ENCODE assay signal across 18 cellular contexts in genomic region chr15:89806217-89806564, GRCh38. TPM values are rescaled to one million over a fixed set of nuclear protein-coding genes. Genes with fewer than 3 reads are reported as not detected.
"Had no signal": no experiment of that assay in that cellular context is flagged by ENCODE, and none has a peak within 500 bp of the region (broad histone marks: within the 10 kb centered on the region; RNA-seq: fewer than 3 reads in every experiment).

No MANE protein-coding gene starts in this region.

- FAIRE-seq: bronchial epithelial cell had no signal

- H3K4me3 ChIP-seq: mucosa of descending colon, psoas muscle, thoracic aorta had no signal

- H3K4me3 Mint-ChIP-seq: activated naive CD8-positive, alpha-beta T cell treated with anti-CD3 and anti-CD28 coated beads, Interleukin-2, amount 50 U/mL, for 24 hours; natural killer cell had no signal

- H3K36me3 ChIP-seq: thoracic aorta had no signal

- H3K36me3 Mint-ChIP-seq: natural killer cell had no signal

- H3K27ac ChIP-seq: psoas muscle, thoracic aorta had no signal

- H3K9me3 Mint-ChIP-seq: activated naive CD8-positive, alpha-beta T cell treated with anti-CD3 and anti-CD28 coated beads, Interleukin-2, amount 50 U/mL, for 24 hours; natural killer cell had no signal

- H3K4me1 Mint-ChIP-seq: activated naive CD8-positive, alpha-beta T cell treated with anti-CD3 and anti-CD28 coated beads, Interleukin-2, amount 50 U/mL, for 24 hours had no signal

- ATAC-seq: activated naive CD8-positive, alpha-beta T cell treated with anti-CD3 and anti-CD28 coated beads, Interleukin-2, amount 50 U/mL, for 24 hours; natural killer cell; psoas muscle; sciatic nerve had no signal

- H3K9me3 ChIP-seq: mucosa of descending colon, psoas muscle, thoracic aorta had no signal

- H3K27ac Mint-ChIP-seq: activated naive CD8-positive, alpha-beta T cell treated with anti-CD3 and anti-CD28 coated beads, Interleukin-2, amount 50 U/mL, for 24 hours; natural killer cell had no signal

- H3K4me1 ChIP-seq: psoas muscle had no signal

- DNase-seq: activated CD4-positive, alpha-beta T cell treated with anti-CD3 and anti-CD28 coated beads for 1 hour; activated CD4-positive, alpha-beta T cell treated with anti-CD3 and anti-CD28 coated beads, Interleukin-2, amount 50 U/mL, for 4 hours; activated naive CD4-positive, alpha-beta T cell; activated naive CD8-positive, alpha-beta T cell treated with anti-CD3 and anti-CD28 coated beads, Interleukin-2, amount 50 U/mL, for 24 hours; activated T-cell treated with anti-CD3 and anti-CD28 coated beads for 4 hours; dermis blood vessel endothelial cell; islet precursor cell; natural killer cell; occipital lobe; stimulated activated CD4-positive, alpha-beta T cell treated with anti-CD3 and anti-CD28 coated beads, Interleukin-1b, Interleukin-23, amount 100 ng/mL, for 48 hours; T-helper 1 cell had no signal

RNA-seq across cellular contexts. Expression of gene MESP2, which starts 30.1 kb away (rescaled TPM):
- total RNA-seq: aorta, dermis blood vessel endothelial cell, natural killer cell, occipital lobe, ureter had no signal
